ENCODE assay signal across 18 cellular contexts in genomic region chr2:109370399-109370990, GRCh38.
DNase-seq lines count a peak whose midpoint lies in the region; ATAC-seq and TF ChIP-seq lines count a peak whose summit lies in the region.
"Had no signal": no experiment of that assay in that cellular context is flagged by ENCODE, and none has a peak within 500 bp of the region (broad histone marks: within the 10 kb centered on the region; RNA-seq: fewer than 3 reads in every experiment).

No MANE protein-coding gene starts in this region.

- peaks cover 4% of the 10 kb centered on the region for H3K79me2 ChIP-seq in osteoblast (ENCODE audit: insufficient read depth, low read length)

- no peak overlapping the region for H2AFZ ChIP-seq in osteoblast (ENCODE audit: low read length)

- peaks cover 41% of the 10 kb centered on the region for H3K27me3 Mint-ChIP-seq in central memory CD8-positive, alpha-beta T cell

- H3K9me3 ChIP-seq in osteoblast (ENCODE audit: low read depth, low read length) (no peaks in the 10 kb centered on the region), uterus (no peaks in the 10 kb centered on the region)
- H3K9me3 ChIP-seq: BLaER1 had no signal

- intact Hi-C loops in uterus (cut with DNase I; ENCODE audit: low total_unique reads): no loop called here
- intact Hi-C loops in sciatic nerve (cut with DNase I): no loop called here

- H3K27ac ChIP-seq in osteoblast (ENCODE audit: low read depth, low read length): no peak overlapping the region
- no peak overlapping the region for H3K27ac ChIP-seq in uterus
- H3K27ac ChIP-seq: BLaER1 had no signal

- no peaks in the 10 kb centered on the region for H4K20me1 ChIP-seq in osteoblast (ENCODE audit: insufficient read depth, low read length)
- H4K20me1 ChIP-seq: BLaER1 had no signal

- no peak for TF ChIP-seq POLR2A in uterus (IDR thresholded peaks at IDR 0.05)

- H3K27me3 ChIP-seq in osteoblast (ENCODE audit: insufficient read depth, low read length): no peaks in the 10 kb centered on the region
- no peaks in the 10 kb centered on the region for H3K27me3 ChIP-seq in uterus
- H3K27me3 ChIP-seq: BLaER1 had no signal

- peak; percentile 44 for DNase-seq in activated effector memory CD4-positive, alpha-beta T cell treated with anti-CD3 and anti-CD28 coated beads, Interleukin-2, amount 50 U/mL, for 16 hours
- no peak for DNase-seq in activated effector memory CD4-positive, alpha-beta T cell treated with Interleukin-2 at 50 U/mL for 16 hours
- DNase-seq in central memory CD8-positive, alpha-beta T cell (ENCODE audit: low spot score in 2 of 2): no peak
- DNase-seq in osteoblast (ENCODE audit: insufficient read length, low spot score, missing footprints): peak; percentile 65
- DNase-seq in uterus: peak; percentile 3 to 5
- no peak for DNase-seq in sciatic nerve (ENCODE audit: low spot score)
- DNase-seq: DMS79 treated with DMSO at 0.1 percent for 48 hours, MV-4-11, NCI-H1417, NCI-H187 treated with DMSO at 0.1 percent for 48 hours, NCI-H774, PC-3 had no signal

- TF ChIP-seq CTCF in osteoblast (IDR thresholded peaks at IDR 0.05; ENCODE audit: extremely low read depth, low read depth, low read length) (no peak), uterus (IDR thresholded peaks at IDR 0.05) (no peak)

- no peaks in the 10 kb centered on the region for H3K36me3 Mint-ChIP-seq in central memory CD8-positive, alpha-beta T cell (ENCODE audit: insufficient read depth)

- H3K4me3 Mint-ChIP-seq in central memory CD8-positive, alpha-beta T cell: no peak overlapping the region
- H3K4me3 Mint-ChIP-seq: CD8-positive, alpha-beta T cell had no signal

- no peak for ATAC-seq in central memory CD8-positive, alpha-beta T cell (replicated peaks; ENCODE audit: extremely low read depth, poor library complexity, severe bottlenecking)
- no peak for ATAC-seq in GM18870 (IDR thresholded peaks at IDR 0.05; ENCODE audit: unreplicated experiment)
- no peak for ATAC-seq in activated CD4-positive, CD25-positive, alpha-beta regulatory T cell treated with anti-CD3 and anti-CD28 coated beads, Interleukin-2, amount 50 U/mL, for 24 hours
- no peak for ATAC-seq in sciatic nerve
- ATAC-seq: CD8-positive, alpha-beta T cell; HCT116; K562; PC-3 had no signal

- no peaks in the 10 kb centered on the region for H3K4me1 Mint-ChIP-seq in central memory CD8-positive, alpha-beta T cell

- H3K4me2 ChIP-seq in osteoblast (ENCODE audit: insufficient read depth, low read length): no peak overlapping the region
- H3K4me2 ChIP-seq: BLaER1 had no signal

- no peaks in the 10 kb centered on the region for H3K9me3 Mint-ChIP-seq in central memory CD8-positive, alpha-beta T cell
- H3K9me3 Mint-ChIP-seq: CD8-positive, alpha-beta T cell had no signal

- H3K4me3 ChIP-seq in osteoblast (ENCODE audit: insufficient read depth, low read length) (no peak overlapping the region), uterus (no peak overlapping the region)
- H3K4me3 ChIP-seq: BLaER1, K562 had no signal

- H3K36me3 ChIP-seq in osteoblast (ENCODE audit: insufficient read depth, low read length) (peaks cover 4% of the 10 kb centered on the region), uterus (no peaks in the 10 kb centered on the region)

- peak overlapping the region; percentile 42 for H3K27ac Mint-ChIP-seq in central memory CD8-positive, alpha-beta T cell (ENCODE audit: low read depth)
- H3K27ac Mint-ChIP-seq: CD8-positive, alpha-beta T cell had no signal

- H3K4me1 ChIP-seq in osteoblast (ENCODE audit: insufficient read depth, low read length) (peaks cover under 1% of the 10 kb centered on the region), uterus (no peaks in the 10 kb centered on the region)

Comparison
In these comparisons a context has a peak if more than half of its experiments do, and no peak if none do; other contexts are left out.
1. DNase-seq: peak in activated effector memory CD4-positive, alpha-beta T cell treated with anti-CD3 and anti-CD28 coated beads, Interleukin-2, amount 50 U/mL, for 16 hours (single experiment), osteoblast (single experiment) and uterus (2 of 2); none in activated effector memory CD4-positive, alpha-beta T cell treated with Interleukin-2 at 50 U/mL for 16 hours (single experiment), central memory CD8-positive, alpha-beta T cell (0 of 2) and sciatic nerve (single experiment).